In genomic region chr7:130149575-130150139, GRCh38 we compare ENCODE assay signal across 12 cellular contexts. TPM values are rescaled to one million over a fixed set of nuclear protein-coding genes. Genes with fewer than 3 reads are reported as not detected.
DNase-seq lines count a peak whose midpoint lies in the region; ATAC-seq, FAIRE-seq and TF ChIP-seq lines count a peak whose summit lies in the region.
"Had no signal": no experiment of that assay in that cellular context is flagged by ENCODE, and none has a peak within 500 bp of the region (broad histone marks: within the 10 kb centered on the region; RNA-seq: fewer than 3 reads in every experiment).

No MANE protein-coding gene starts in this region.

- peak overlapping the region; percentile 89 for H3K27ac Mint-ChIP-seq in memory B cell

- no peak for TF ChIP-seq CTCF in GM12865 (IDR thresholded peaks at IDR 0.05; ENCODE audit: insufficient read depth, low read depth, low read length, missing control alignments)
- TF ChIP-seq CTCF in omental fat pad (IDR thresholded peaks at IDR 0.05) = no peak
- no peak for TF ChIP-seq CTCF in D721Med (IDR thresholded peaks at IDR 0.05; ENCODE audit: insufficient read depth, missing control alignments)

- peak overlapping the region; percentile 75 for H3K4me3 Mint-ChIP-seq in memory B cell

- H3K4me3 ChIP-seq in GM12865 (ENCODE audit: low read depth, low read length) = no peak overlapping the region
- H3K4me3 ChIP-seq: coronary artery had no signal

- DNase-seq in GM12865 (ENCODE audit: low read depth) (peak; percentile 68), NCI-H2081 treated with DMSO at 0.1 percent for 48 hours (lab: John Stamatoyannopoulos, UW) (peak; percentile 80), memory B cell (ENCODE audit: low spot score in 2 of 2) (peak; percentile 52 to 53), omental fat pad (ENCODE audit: low spot score) (no peak), NOMO-1 (lab: John Stamatoyannopoulos, UW; ENCODE audit: unreplicated experiment in 2 of 2) (no peak), D721Med (ENCODE audit: insufficient read length, low spot score) (no peak)
- no peak for DNase-seq in stimulated activated naive CD4-positive, alpha-beta T cell (lab: John Stamatoyannopoulos, UW)

- ATAC-seq in GM21737 (IDR thresholded peaks at IDR 0.05; ENCODE audit: unreplicated experiment) (peak; percentile 72), memory B cell (ENCODE audit: low read depth) (peak; percentile 80), omental fat pad (ENCODE audit: low FRiP score) (no peak)

- H3K27me3 Mint-ChIP-seq in memory B cell = no peaks in the 10 kb centered on the region

- H3K9me3 Mint-ChIP-seq in memory B cell = no peaks in the 10 kb centered on the region

- H3K4me1 Mint-ChIP-seq in memory B cell = peaks cover 25% of the 10 kb centered on the region

- FAIRE-seq in D721Med (lab: Jason Lieb, UNC) = no peak
- FAIRE-seq: G401.6 had no signal

- no peaks in the 10 kb centered on the region for H3K36me3 Mint-ChIP-seq in memory B cell

RNA-seq across cellular contexts. Expression of gene TMEM209, which starts 55.5 kb away (rescaled TPM):
- total RNA-seq in omental fat pad = 10 to 100 TPM in 3 of 4 donors, 1 to 10 TPM in 1; 8.9 to 17.2 (median 10.6) TPM

RNA-seq across cellular contexts. Expression of gene SSMEM1, which starts 58.0 kb away (rescaled TPM):
- total RNA-seq in omental fat pad = under 1 TPM in 1 of 4 donors, not detected in 3; 0.44 TPM
- total RNA-seq: activated CD8-positive, alpha-beta memory T cell treated with anti-CD3 and anti-CD28 coated beads for 36 hours; urinary bladder had no signal

Comparison
In these comparisons a context has a peak if more than half of its experiments do, and no peak if none do; other contexts are left out.
1. DNase-seq: peak in GM12865 (single experiment), NCI-H2081 treated with DMSO at 0.1 percent for 48 hours (single experiment) and memory B cell (2 of 2); none in omental fat pad (single experiment), NOMO-1 (0 of 2), D721Med (single experiment) and stimulated activated naive CD4-positive, alpha-beta T cell (0 of 6).